ENCODE assay signal across 26 cellular contexts in genomic region chr2:1157107-1157506, GRCh38.
"Had no signal": no experiment of that assay in that cellular context is flagged by ENCODE, and none has a peak within 500 bp of the region (broad histone marks: within the 10 kb centered on the region; RNA-seq: fewer than 3 reads in every experiment).

No MANE protein-coding gene starts in this region.

- H3K27ac ChIP-seq: left lung, neutrophil, ovary, right atrium auricular region, right lobe of liver, stomach, testis, thyroid gland, transverse colon, upper lobe of left lung, vagina had no signal

- H3K4me2 ChIP-seq: smooth muscle cell had no signal

- ATAC-seq: left colon; left lung; naive thymus-derived CD8-positive, alpha-beta T cell; stimulated activated naive B cell treated with anti-CD40 and anti-IgM and Interleukin-4, amounts not matched to agents 10 μg/mL and 1 μg/mL and 100 μg/mL, for 72 hours; stimulated activated naive CD8-positive, alpha-beta T cell treated with anti-CD3 and anti-CD28 coated beads, Interleukin-15, Interleukin-2, amounts not matched to agents 100 U/mL and 50 U/mL, for 24 hours had no signal

- H3K27me3 ChIP-seq: left lung, neutrophil, ovary, right atrium auricular region, right lobe of liver, stomach, testis, thyroid gland, transverse colon, upper lobe of left lung, vagina had no signal

- H3K27me3 Mint-ChIP-seq: naive thymus-derived CD8-positive, alpha-beta T cell; progenitor cell of endocrine pancreas; stimulated activated naive B cell treated with anti-CD40 and anti-IgM and Interleukin-4, amounts not matched to agents 10 μg/mL and 1 μg/mL and 100 μg/mL, for 72 hours had no signal

- H3K36me3 ChIP-seq: left lung, neutrophil, ovary, right atrium auricular region, right lobe of liver, stomach, thyroid gland, transverse colon, upper lobe of left lung, vagina had no signal

- H3K9me3 Mint-ChIP-seq: immature natural killer cell; naive thymus-derived CD8-positive, alpha-beta T cell; nephron; neural crest cell; stimulated activated naive B cell treated with anti-CD40 and anti-IgM and Interleukin-4, amounts not matched to agents 10 μg/mL and 1 μg/mL and 100 μg/mL, for 72 hours had no signal

- H3K36me3 Mint-ChIP-seq: immature natural killer cell; memory B cell; naive thymus-derived CD8-positive, alpha-beta T cell; stimulated activated naive B cell treated with anti-CD40 and anti-IgM and Interleukin-4, amounts not matched to agents 10 μg/mL and 1 μg/mL and 100 μg/mL, for 72 hours had no signal

- H3K4me1 ChIP-seq: left lung, right lobe of liver, testis, thyroid gland, vagina had no signal

- H3K4me3 ChIP-seq: left lung, ovary, right atrium auricular region, right lobe of liver, smooth muscle cell, stomach, testis, thyroid gland, transverse colon, upper lobe of left lung, vagina had no signal

- H3K4me3 Mint-ChIP-seq: immature natural killer cell; memory B cell; naive thymus-derived CD8-positive, alpha-beta T cell; nephron; neural crest cell; stimulated activated naive B cell treated with anti-CD40 and anti-IgM and Interleukin-4, amounts not matched to agents 10 μg/mL and 1 μg/mL and 100 μg/mL, for 72 hours had no signal

- DNase-seq: hypothalamus; immature natural killer cell; kidney; left colon; left lung; naive thymus-derived CD8-positive, alpha-beta T cell; occipital lobe; ovary; right lobe of liver; stimulated activated CD4-positive, alpha-beta T cell treated with anti-CD3 and anti-CD28 coated beads, Interleukin-2, amount 100 ng/mL, for 24 hours; stimulated activated CD4-positive, alpha-beta T cell treated with anti-CD3 and anti-CD28 coated beads, Interleukin-4, amount 100 ng/mL, for 1 hour; stimulated activated naive B cell treated with anti-CD40 and anti-IgM and Interleukin-4, amounts not matched to agents 10 μg/mL and 1 μg/mL and 100 μg/mL, for 72 hours; stimulated activated naive CD8-positive, alpha-beta T cell treated with anti-CD3 and anti-CD28 coated beads, Interleukin-15, Interleukin-2, amounts not matched to agents 100 U/mL and 50 U/mL, for 24 hours; stomach; testis; thyroid gland; transverse colon had no signal

- H3K4me1 Mint-ChIP-seq: memory B cell; nephron; neural crest cell; stimulated activated naive B cell treated with anti-CD40 and anti-IgM and Interleukin-4, amounts not matched to agents 10 μg/mL and 1 μg/mL and 100 μg/mL, for 72 hours had no signal

- H3K27ac Mint-ChIP-seq: immature natural killer cell; memory B cell; nephron; progenitor cell of endocrine pancreas; stimulated activated naive B cell treated with anti-CD40 and anti-IgM and Interleukin-4, amounts not matched to agents 10 μg/mL and 1 μg/mL and 100 μg/mL, for 72 hours had no signal

- H3K9me3 ChIP-seq: neutrophil, ovary, right atrium auricular region, right lobe of liver, stomach, testis, thyroid gland, transverse colon, upper lobe of left lung, vagina had no signal
